Comparison of ENCODE assay signal across 17 cellular contexts in the genomic region with DNA sequence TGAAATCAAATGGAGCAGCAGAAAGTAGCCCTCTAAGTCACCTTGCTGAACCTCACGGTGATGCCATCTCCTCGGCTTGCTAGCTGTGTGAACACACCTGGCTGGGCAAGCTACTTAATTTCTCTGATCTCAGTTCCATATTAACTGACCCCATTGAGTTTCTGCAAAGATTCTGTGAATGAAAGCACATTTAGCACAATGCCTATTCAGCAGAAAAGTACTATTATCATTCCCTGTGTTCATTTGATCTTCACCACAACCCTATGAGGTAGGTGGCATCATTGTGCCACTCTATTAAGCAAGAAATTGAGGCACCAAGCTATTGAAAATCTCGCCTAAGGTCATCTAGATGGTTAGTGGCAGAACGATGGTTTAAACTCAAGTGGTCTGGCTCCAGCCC.
A peak's percentile ranks its signal among the peaks of the same experiment; 100 is the strongest.
DNase-seq lines count a peak whose midpoint lies in the region; ATAC-seq, FAIRE-seq and TF ChIP-seq lines count a peak whose summit lies in the region.
"Had no signal": no experiment of that assay in that cellular context is flagged by ENCODE, and none has a peak within 500 bp of the region (broad histone marks: within the 10 kb centered on the region; RNA-seq: fewer than 3 reads in every experiment).

No MANE protein-coding gene starts in this region.

- DNase-seq in HepG2 (ENCODE audit: low spot score) = no peak
- DNase-seq in right lobe of liver = no peak
- no peak for DNase-seq in gastrocnemius medialis
- no peak for DNase-seq in BE2C
- DNase-seq in medulla oblongata (ENCODE audit: extremely low spot score) = no peak
- DNase-seq in NCI-H1930 (lab: John Stamatoyannopoulos, UW) = no peak
- no peak for DNase-seq in Peyer's patch
- DNase-seq: Calu3; CD8-positive, alpha-beta T cell; DMS79 treated with DMSO at 0.1 percent for 48 hours; H9 had no signal

- H3K4me3 ChIP-seq in HepG2 (replicated peaks in 1 of 3; ENCODE audit: insufficient read depth in 1 of 3, low read depth in 2 of 3, low read length in 3 of 3) = no peak overlapping the region
- no peak overlapping the region for H3K4me3 ChIP-seq in right lobe of liver
- H3K4me3 ChIP-seq in muscle layer of duodenum (ENCODE audit: low read depth in 1 of 2, low read length in 2 of 2) = no peak overlapping the region
- H3K4me3 ChIP-seq in gastrocnemius medialis = no peak overlapping the region
- no peak overlapping the region for H3K4me3 ChIP-seq in BE2C (ENCODE audit: low read depth, low read length)
- no peak overlapping the region for H3K4me3 ChIP-seq in Peyer's patch
- H3K4me3 ChIP-seq: BLaER1 treated with 17β-estradiol and CSF1 and Interleukin-3, amounts not matched to agents 10 nM and 100 nM; GM12878 had no signal

- H4K20me1 ChIP-seq in HepG2 (ENCODE audit: insufficient read depth, low read length) = no peaks in the 10 kb centered on the region
- H4K20me1 ChIP-seq: BLaER1 treated with 17β-estradiol and CSF1 and Interleukin-3, amounts not matched to agents 10 nM and 100 nM had no signal

- POLR2A ChIA-PET in HepG2 (lab: Yijun Ruan, JAX) = no interaction called here

- H3K9ac ChIP-seq in HepG2 (ENCODE audit: insufficient read depth, low read depth, low read length) = no peak overlapping the region
- H3K9ac ChIP-seq: BLaER1 treated with 17β-estradiol and CSF1 and Interleukin-3, amounts not matched to agents 10 nM and 100 nM had no signal

- H3K27me3 ChIP-seq in HepG2 (ENCODE audit: control insufficient read depth in 1 of 2, insufficient read depth in 2 of 2, low read length in 2 of 2) (no peaks in the 10 kb centered on the region), right lobe of liver (no peaks in the 10 kb centered on the region), muscle layer of duodenum (ENCODE audit: low read depth, low read length) (no peaks in the 10 kb centered on the region), gastrocnemius medialis (no peaks in the 10 kb centered on the region), BE2C (no peaks in the 10 kb centered on the region), Peyer's patch (no peaks in the 10 kb centered on the region)
- H3K27me3 ChIP-seq: BLaER1 treated with 17β-estradiol and CSF1 and Interleukin-3, amounts not matched to agents 10 nM and 100 nM had no signal

- TF ChIP-seq EP300 in HepG2 (IDR thresholded peaks at IDR 0.05; ENCODE audit: low read depth in 2 of 2, low read length in 2 of 2) (no peak), HepG2 (CRISPR knock-in tag; IDR thresholded peaks at IDR 0.05; ENCODE audit: borderline replicate concordance) (no peak)

- H3K36me3 ChIP-seq in HepG2 (replicated peaks in 1 of 2; ENCODE audit: control insufficient read depth in 1 of 2, insufficient read depth in 2 of 2, low read length in 2 of 2) (no peaks in the 10 kb centered on the region; a peak in 1 of 5 replicates), right lobe of liver (peaks cover 0 to 3% (median 0%) of the 10 kb centered on the region in 4 donors), muscle layer of duodenum (ENCODE audit: control insufficient read depth in 1 of 2, insufficient read depth in 2 of 2, low read length in 2 of 2) (no peaks in the 10 kb centered on the region), gastrocnemius medialis (no peaks in the 10 kb centered on the region), BE2C (no peaks in the 10 kb centered on the region), Peyer's patch (no peaks in the 10 kb centered on the region)
- H3K36me3 ChIP-seq: BLaER1 treated with 17β-estradiol and CSF1 and Interleukin-3, amounts not matched to agents 10 nM and 100 nM had no signal

- TF ChIP-seq CTCF in HepG2 (CRISPR knock-in tag; IDR thresholded peaks at IDR 0.05) = no peak
- no peak for TF ChIP-seq CTCF in right lobe of liver (IDR thresholded peaks at IDR 0.05)
- no peak for TF ChIP-seq CTCF in gastrocnemius medialis (IDR thresholded peaks at IDR 0.05 in 4 of 5, conservative IDR thresholded peaks at IDR 0.05 in 1 of 5)
- no peak for TF ChIP-seq CTCF in BE2C (IDR thresholded peaks at IDR 0.05; ENCODE audit: low read depth, low read length)
- no peak for TF ChIP-seq CTCF in Peyer's patch (IDR thresholded peaks at IDR 0.05)

- H3K4me1 ChIP-seq in HepG2 (ENCODE audit: insufficient read depth, low read length) = peaks cover 15% of the 10 kb centered on the region; the same call in 1 of the 2 replicates
- H3K4me1 ChIP-seq in right lobe of liver = peaks cover 0 to 6% (median 0%) of the 10 kb centered on the region in 4 donors
- H3K4me1 ChIP-seq in muscle layer of duodenum (ENCODE audit: control insufficient read depth in 1 of 2, insufficient read depth in 2 of 2, low read length in 2 of 2) = peaks cover 0 to 14% of the 10 kb centered on the region in 2 donors
- peaks cover 63 to 92% of the 10 kb centered on the region in 2 donors for H3K4me1 ChIP-seq in gastrocnemius medialis
- H3K4me1 ChIP-seq in BE2C = no peaks in the 10 kb centered on the region
- no peaks in the 10 kb centered on the region for H3K4me1 ChIP-seq in Peyer's patch

- TF ChIP-seq POLR2A in HepG2 (IDR thresholded peaks at IDR 0.05; ENCODE audit: insufficient read depth in 1 of 2, low read depth in 2 of 2, low read length in 2 of 2) = no peak
- no peak for TF ChIP-seq POLR2A in right lobe of liver (IDR thresholded peaks at IDR 0.05)
- no peak for TF ChIP-seq POLR2A in gastrocnemius medialis (IDR thresholded peaks at IDR 0.05)
- no peak for TF ChIP-seq POLR2A in Peyer's patch (IDR thresholded peaks at IDR 0.05)

- H3K9me3 ChIP-seq in HepG2 (ENCODE audit: low read length) = no peaks in the 10 kb centered on the region
- no peaks in the 10 kb centered on the region for H3K9me3 ChIP-seq in right lobe of liver
- no peaks in the 10 kb centered on the region for H3K9me3 ChIP-seq in muscle layer of duodenum (ENCODE audit: control insufficient read depth in 1 of 2, low read length in 2 of 2)
- no peaks in the 10 kb centered on the region for H3K9me3 ChIP-seq in gastrocnemius medialis
- H3K9me3 ChIP-seq in BE2C = no peaks in the 10 kb centered on the region
- H3K9me3 ChIP-seq in Peyer's patch = no peaks in the 10 kb centered on the region
- H3K9me3 ChIP-seq: BLaER1 treated with 17β-estradiol and CSF1 and Interleukin-3, amounts not matched to agents 10 nM and 100 nM had no signal

- no peak for FAIRE-seq in HepG2 (lab: Jason Lieb, UNC)
- FAIRE-seq: GM12878, GM19239, H1 had no signal

- no peak overlapping the region for H3K4me2 ChIP-seq in HepG2 (ENCODE audit: low read depth, low read length)
- H3K4me2 ChIP-seq: BLaER1 treated with 17β-estradiol and CSF1 and Interleukin-3, amounts not matched to agents 10 nM and 100 nM had no signal

- intact Hi-C loops in HepG2 (cut with micrococcal nuclease; ENCODE audit: unreplicated experiment) (no loop called here), right lobe of liver (cut with DNase I) (no loop called here), gastrocnemius medialis (cut with DNase I; ENCODE audit: low total_unique reads) (loop anchor here (5.0 kb wide), 2 partner anchors 542 to 712 kb away; no protein-coding TSS in a partner anchor)

- ATAC-seq in HepG2 (no peak), right lobe of liver (no peak), gastrocnemius medialis (no peak)
- ATAC-seq: CD8-positive, alpha-beta T cell; GM12878 had no signal

- no TSS peak for BruUV-seq in HepG2 (replicated peaks; lab: Mats Ljungman, UMichigan)

- H3K79me2 ChIP-seq in HepG2 (ENCODE audit: insufficient read depth, low read length) = no peaks in the 10 kb centered on the region

- no peak for TF ChIP-seq RAD21 in HepG2 (CRISPR knock-in tag; IDR thresholded peaks at IDR 0.05)

- no peak overlapping the region for H2AFZ ChIP-seq in HepG2 (ENCODE audit: low read length)

- 94% methylated on average over 4 of the region's 4 CpGs for WGBS in HepG2 (ENCODE audit: low lambda C conversion rate)
- 100% methylated on average over 1 of the region's 4 CpGs for WGBS in right lobe of liver (ENCODE audit: insufficient coverage, low coverage, low lambda C conversion rate, missing lambda C conversion rate)

- in situ Hi-C loops in HepG2 (cut with HindIII; ENCODE audit: extremely low pct_ligation_motif_present, low pct_unique_long_range_greater_than_20kb) = no loop called here
- in situ Hi-C loops in gastrocnemius medialis (cut with MboI; ENCODE audit: low sequenced_read_pairs in 4 of 4) = loop anchor here (10.0 to 25.0 kb wide), 4 partner anchors 80 to 390 kb away; a partner anchor contains a TSS

- CTCF ChIA-PET in HepG2 (lab: Yijun Ruan, JAX; ENCODE audit: low intra/inter-chr PET ratio, low total read pairs) = no interaction called here

- H3K27ac ChIP-seq in HepG2 (ENCODE audit: extremely low read length, insufficient read depth, low read length) = no peak overlapping the region
- no peak overlapping the region for H3K27ac ChIP-seq in right lobe of liver
- peak overlapping the region; percentile 83 for H3K27ac ChIP-seq in muscle layer of duodenum (ENCODE audit: low read length)
- H3K27ac ChIP-seq in gastrocnemius medialis = peak overlapping the region; percentile 85 to 89 (median 87)
- H3K27ac ChIP-seq in Peyer's patch = no peak overlapping the region
- H3K27ac ChIP-seq: 22Rv1; BLaER1 treated with 17β-estradiol and CSF1 and Interleukin-3, amounts not matched to agents 10 nM and 100 nM had no signal

TF ChIP-seq in HepG2, 621 proteins besides CTCF, POLR2A, EP300 and RAD21:
- 0 out of 2 replicates have a peak, but pooled peaks have one; percentile 29 for TF ChIP-seq MAFF (IDR thresholded peaks at IDR 0.05; ENCODE audit: low read depth, low read length)
- no peak for TF ChIP-seq ZNF17 (CRISPR knock-in tag; IDR thresholded peaks at IDR 0.05)
- peak; percentile 38 to 69; a peak in 3 of 4 replicates for TF ChIP-seq MAFK (conservative IDR thresholded peaks at IDR 0.05 in 1 of 2, IDR thresholded peaks at IDR 0.05 in 1 of 2; ENCODE audit: low read length in 2 of 2)

Comparison
In these comparisons a context has a peak if more than half of its experiments do, and no peak if none do; other contexts are left out.
1. H3K27ac ChIP-seq: peak in muscle layer of duodenum (single experiment) and gastrocnemius medialis (4 of 4); none in HepG2 (single experiment), right lobe of liver (0 of 3) and Peyer's patch (0 of 4).